In the genomic region with DNA sequence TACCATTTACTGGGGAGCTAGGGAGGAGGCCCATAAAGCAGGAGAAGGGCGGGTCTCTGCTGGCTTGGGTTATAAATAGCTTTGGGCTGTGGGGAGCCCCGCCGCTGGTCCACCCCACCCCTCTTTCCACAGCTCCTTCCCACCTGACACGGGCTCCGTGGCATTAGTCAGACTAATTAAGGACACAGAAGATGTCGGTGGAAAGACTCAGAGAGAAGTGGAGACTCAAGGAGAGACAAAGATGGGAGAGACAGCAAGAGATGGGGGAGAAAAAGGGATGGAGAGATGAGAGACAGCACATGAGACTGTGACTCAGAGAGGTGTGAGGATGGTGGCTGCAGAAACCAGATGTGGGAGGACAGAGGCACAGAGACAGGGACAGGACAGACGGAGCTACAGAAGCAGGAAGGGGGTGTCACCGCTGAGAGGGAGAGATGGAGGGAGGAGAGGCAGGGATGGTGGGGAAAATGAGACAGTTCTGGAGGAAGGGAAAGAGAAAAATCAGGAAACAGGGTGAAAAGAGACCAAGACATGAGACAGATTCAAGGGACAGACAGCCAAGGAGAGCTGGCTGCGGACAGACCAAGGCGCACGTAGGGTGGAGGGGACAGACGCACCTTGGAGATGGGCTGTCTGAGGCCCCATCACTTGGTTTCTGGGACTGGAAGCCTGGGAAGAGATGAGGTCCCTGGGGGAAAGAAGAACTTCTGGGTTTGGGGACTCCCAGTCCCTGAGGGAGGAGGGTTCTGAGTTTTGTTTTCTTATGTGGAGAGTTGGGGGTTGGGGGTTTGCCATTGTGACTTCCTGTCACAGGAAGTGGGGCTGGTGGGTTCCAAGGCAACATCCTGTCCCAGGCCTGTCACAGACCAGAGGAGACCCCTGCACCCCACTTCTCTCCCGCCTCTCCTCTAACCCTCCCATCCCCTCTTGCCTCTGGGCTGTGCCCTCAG, we compare ENCODE assay signal across 9 cellular contexts. TPM values are rescaled to one million over a fixed set of nuclear protein-coding genes. Genes with fewer than 3 reads are reported as not detected.
DNase-seq lines count a peak whose midpoint lies in the region; ATAC-seq, FAIRE-seq and TF ChIP-seq lines count a peak whose summit lies in the region.
"Had no signal": no experiment of that assay in that cellular context is flagged by ENCODE, and none has a peak within 500 bp of the region (broad histone marks: within the 10 kb centered on the region; RNA-seq: fewer than 3 reads in every experiment).

No MANE protein-coding gene starts in this region.

- DNase-seq in ELR (ENCODE audit: low read depth) (peak; percentile 36), RWPE2 (ENCODE audit: low spot score) (no peak), GM12878 (ENCODE audit: low read depth, low spot score) (no peak), progenitor cell of endocrine pancreas (ENCODE audit: low spot score, unreplicated experiment) (no peak), NCI-H1092 (lab: John Stamatoyannopoulos, UW) (no peak), Ammon's horn (ENCODE audit: low spot score) (no peak)
- DNase-seq: OCI-M1 had no signal

- RAD21 ChIA-PET in GM12878 (lab: Charles Lee; ENCODE audit: unreplicated experiment) = interaction anchor here (0.6 to 7.1 kb wide), 6 partner anchors 13 to 134 kb away, joined by 3 to 120 read pairs (median 12); a partner anchor contains a TSS

- H3K4me3 Mint-ChIP-seq in progenitor cell of endocrine pancreas (ENCODE audit: low read depth) = peak overlapping the region; percentile 58

- no peak for ATAC-seq in RWPE2 (ENCODE audit: low read depth)
- ATAC-seq in GM12878 = peak; percentile 16
- no peak for ATAC-seq in GM18520 (IDR thresholded peaks at IDR 0.05; ENCODE audit: unreplicated experiment)
- ATAC-seq in HG02588 (IDR thresholded peaks at IDR 0.05; ENCODE audit: unreplicated experiment) = no peak

- in situ Hi-C loops in GM12878 (cut with MboI) = no loop called here

- peaks cover 56% of the 10 kb centered on the region for H3K79me2 ChIP-seq in GM12878 (ENCODE audit: control insufficient read depth, insufficient read depth, low read length)

- POLR2A ChIA-PET in GM12878 (lab: Charles Lee) = interaction anchor here (0.8 to 6.9 kb wide), 7 partner anchors 10 to 58 kb away, joined by 3 to 90 read pairs (median 17); a partner anchor contains a TSS

- no peak for TF ChIP-seq RAD21 in GM12878 (IDR thresholded peaks at IDR 0.05; ENCODE audit: insufficient read depth, low read depth, low read length)

- H3K4me1 Mint-ChIP-seq in progenitor cell of endocrine pancreas (ENCODE audit: low read depth) = peaks cover 30% of the 10 kb centered on the region

- intact Hi-C loops in GM12878 (cut with micrococcal nuclease; ENCODE audit: unreplicated experiment) = loop anchor here (2.0 kb wide), 1 partner anchor 48 kb away; no protein-coding TSS in a partner anchor

- peak; percentile 71 for FAIRE-seq in GM12878 (lab: Jason Lieb, UNC)

- CTCF ChIA-PET in GM12878 (lab: Yijun Ruan, JAX) = interaction anchor here (1.0 to 10.8 kb wide), 9 partner anchors 13 to 92 kb away, joined by 3 to 136 read pairs (median 6); a partner anchor contains a TSS

- H3K27ac ChIP-seq in RWPE2 (ENCODE audit: poor library complexity, severe bottlenecking) (peak overlapping the region; percentile 85), GM12878 (ENCODE audit: control insufficient read depth, insufficient read depth) (peak overlapping the region; percentile 95)

- H3K9me3 Mint-ChIP-seq in progenitor cell of endocrine pancreas (ENCODE audit: low read depth) = no peaks in the 10 kb centered on the region

- WGBS in GM12878 (ENCODE audit: insufficient coverage, insufficient replicate concordance, low lambda C conversion rate, missing lambda C conversion rate) = 5% methylated on average over 13 of the region's 13 CpGs

- peak overlapping the region; percentile 88 for H3K27ac Mint-ChIP-seq in progenitor cell of endocrine pancreas

- peaks cover 13% of the 10 kb centered on the region for H3K27me3 Mint-ChIP-seq in progenitor cell of endocrine pancreas

- SMC1A ChIA-PET in GM12878 (lab: Charles Lee; ENCODE audit: uncharacterized antibody, unreplicated experiment) = interaction anchor here (0.6 to 3.6 kb wide), 13 partner anchors 10 to 1593 kb away, joined by 3 to 37 read pairs (median 5); a partner anchor contains a TSS

- H3K27me3 ChIP-seq in RWPE2 (ENCODE audit: insufficient read depth, poor library complexity, severe bottlenecking) = no peaks in the 10 kb centered on the region
- H3K27me3 ChIP-seq in GM12878 (replicated peaks in 1 of 2; ENCODE audit: control insufficient read depth in 2 of 2, insufficient read depth in 2 of 2, low read length in 1 of 2) = no peaks in the 10 kb centered on the region

- H3K4me1 ChIP-seq in RWPE2 (ENCODE audit: insufficient read depth, poor library complexity, severe bottlenecking) (peaks cover 23% of the 10 kb centered on the region), GM12878 (ENCODE audit: control insufficient read depth, insufficient read depth, low read length) (peaks cover 30% of the 10 kb centered on the region)

- peak overlapping the region; percentile 100 for H3K4me2 ChIP-seq in GM12878 (ENCODE audit: control insufficient read depth, insufficient read depth)

- TSS peak; percentile 56 for BruUV-seq in GM12878 (replicated peaks; lab: Mats Ljungman, UMichigan)

- peak in 1 of 2 experiments; percentile 36; a peak in 1 of 4 replicates for TF ChIP-seq EP300 in GM12878 (IDR thresholded peaks at IDR 0.05; ENCODE audit: borderline replicate concordance in 1 of 2, control insufficient read depth in 1 of 2, low read depth in 2 of 2, low read length in 2 of 2)

- H3K36me3 ChIP-seq in RWPE2 (ENCODE audit: low read depth) (peaks cover 30% of the 10 kb centered on the region), GM12878 (ENCODE audit: control insufficient read depth in 2 of 2, insufficient read depth in 2 of 2, low read length in 1 of 2) (peaks cover 15 to 18% of the 10 kb centered on the region in 2 experiments; a peak in 3 of 4 replicates)

- no peak for TF ChIP-seq CTCF in RWPE2 (IDR thresholded peaks at IDR 0.05; ENCODE audit: poor library complexity, severe bottlenecking)
- TF ChIP-seq CTCF in GM12878 (IDR thresholded peaks at IDR 0.05 in 2 of 3, conservative IDR thresholded peaks at IDR 0.05 in 1 of 3; ENCODE audit: control insufficient read depth in 2 of 3, extremely low read depth in 1 of 3, insufficient read depth in 1 of 3, low read depth in 3 of 3, low read length in 3 of 3) = no peak
- no peak for TF ChIP-seq CTCF in progenitor cell of endocrine pancreas (IDR thresholded peaks at IDR 0.05; ENCODE audit: unreplicated experiment)

- TF ChIP-seq POLR2A in GM12878 (IDR thresholded peaks at IDR 0.05; ENCODE audit: low read depth, low read length) = peak; percentile 32; the same call in 1 of the 2 replicates

- H3K36me3 Mint-ChIP-seq in progenitor cell of endocrine pancreas (ENCODE audit: insufficient read depth) = peaks cover 3% of the 10 kb centered on the region

- H2AFZ ChIP-seq in GM12878 (ENCODE audit: control insufficient read depth, low read depth, low read length) = no peak overlapping the region

- no peaks in the 10 kb centered on the region for H4K20me1 ChIP-seq in GM12878 (ENCODE audit: control insufficient read depth, insufficient read depth)

- H3K9ac ChIP-seq in GM12878 (ENCODE audit: control insufficient read depth, insufficient read depth, low read length) = peak overlapping the region; percentile 83

- no peak overlapping the region for H3K4me3 ChIP-seq in RWPE2 (ENCODE audit: severe bottlenecking)
- peak overlapping the region; percentile 70 for H3K4me3 ChIP-seq in GM12878

- H3K9me3 ChIP-seq in RWPE2 (ENCODE audit: severe bottlenecking) (no peaks in the 10 kb centered on the region), GM12878 (replicated peaks; ENCODE audit: control insufficient read depth, insufficient read depth, low read length) (no peaks in the 10 kb centered on the region)

RNA-seq across cellular contexts. Expression of a gene that starts 4.1 kb away (rescaled TPM):
- 129 and 142 TPM in 2 replicates for total RNA-seq in GM12878 (2013; cell fraction: nucleolus; rRNA removed)
- total RNA-seq in GM12878 (2014; rRNA removed) (63.3 and 67.8 TPM in 2 replicates), GM12878 (2014; rRNA removed; fragmentation: Illumina TruSeq; extraction: Trizol) (21.2 and 21.7 TPM in 2 replicates), GM12878 (2021) (185 and 207 TPM in 2 replicates), progenitor cell of endocrine pancreas (109 and 112 TPM in 2 replicates)
- polyA plus RNA-seq in GM12878 (2011; ENCODE audit: low read depth) = 58.7 TPM
- polyA plus RNA-seq in GM12878 (2011; rRNA removed) (22.5 and 40.1 TPM in 2 replicates), GM12878 (2014; fragmentation: Illumina TruSeq; extraction: Trizol) (13.4 and 35.3 TPM in 2 replicates), GM12878 (2014; fragmentation: Nextera tagmentation; extraction: Ambion mirVana) (1 to 10 TPM; 1.2 to 5.9 TPM), GM12878 (2014; rRNA removed) (151 and 182 TPM in 2 replicates), GM12878 (2016; fragmentation: Nextera tagmentation; extraction: Ambion mirVana) (100 to 1,000 TPM in 1 of 2 experiments, 10 to 100 TPM in 1; 89.7 to 110 TPM)
- 52.3 and 74.7 TPM in 2 replicates for polyA plus RNA-seq in GM12878 (2011; cell fraction: cytosol; rRNA removed)
- 425 and 583 TPM in 2 replicates for polyA plus RNA-seq in GM12878 (2011; cell fraction: nucleus; rRNA removed)
- polyA plus RNA-seq in GM12878 (2012) = 158 and 192 TPM in 2 replicates
- 21.7 and 42.7 TPM in 2 replicates for polyA minus RNA-seq in GM12878 (2011; rRNA and poly(A)+ RNA removed)
- polyA minus RNA-seq in GM12878 (2011; cell fraction: cytosol; rRNA and poly(A)+ RNA removed) = 28.9 and 30.2 TPM in 2 replicates
- 40.9 and 71.2 TPM in 2 replicates for polyA minus RNA-seq in GM12878 (2011; cell fraction: nucleus; rRNA and poly(A)+ RNA removed)

RNA-seq across cellular contexts. Expression of a gene that starts 10.0 kb away (rescaled TPM):
- total RNA-seq in GM12878 (2013; cell fraction: nucleolus; rRNA removed) = 163 and 166 TPM in 2 replicates
- 370 and 414 TPM in 2 replicates for total RNA-seq in GM12878 (2014; rRNA removed)
- 243 and 253 TPM in 2 replicates for total RNA-seq in GM12878 (2014; rRNA removed; fragmentation: Illumina TruSeq; extraction: Trizol)
- 357 and 368 TPM in 2 replicates for total RNA-seq in GM12878 (2021)
- 302 TPM for polyA plus RNA-seq in GM12878 (2011; ENCODE audit: low read depth)
- 117 and 280 TPM in 2 replicates for polyA plus RNA-seq in GM12878 (2011; rRNA removed)
- polyA plus RNA-seq in GM12878 (2011; cell fraction: cytosol; rRNA removed) = 347 and 501 TPM in 2 replicates
- polyA plus RNA-seq in GM12878 (2011; cell fraction: nucleus; rRNA removed) = 160 and 176 TPM in 2 replicates
- polyA plus RNA-seq in GM12878 (2012) = 480 and 877 TPM in 2 replicates
- 97.1 and 294 TPM in 2 replicates for polyA plus RNA-seq in GM12878 (2014; fragmentation: Illumina TruSeq; extraction: Trizol)
- polyA plus RNA-seq in GM12878 (2014; fragmentation: Nextera tagmentation; extraction: Ambion mirVana) = 10 to 100 TPM; 38.8 to 76.5 TPM
- polyA plus RNA-seq in GM12878 (2014; rRNA removed) = 400 and 502 TPM in 2 replicates
- polyA plus RNA-seq in GM12878 (2016; fragmentation: Nextera tagmentation; extraction: Ambion mirVana) = 100 to 1,000 TPM; 268 to 283 TPM
- polyA minus RNA-seq in GM12878 (2011; rRNA and poly(A)+ RNA removed) = 144 and 359 TPM in 2 replicates
- 143 and 156 TPM in 2 replicates for polyA minus RNA-seq in GM12878 (2011; cell fraction: cytosol; rRNA and poly(A)+ RNA removed)
- polyA minus RNA-seq in GM12878 (2011; cell fraction: nucleus; rRNA and poly(A)+ RNA removed) = 66.9 and 93.6 TPM in 2 replicates
- total RNA-seq in progenitor cell of endocrine pancreas = 0.36 and 0.78 TPM in 2 replicates

RNA-seq across cellular contexts. Expression of a gene that starts 27.0 kb away (rescaled TPM):
- total RNA-seq in GM12878 (2013; cell fraction: nucleolus; rRNA removed) = 337 and 389 TPM in 2 replicates
- 2,833 and 3,056 TPM in 2 replicates for total RNA-seq in GM12878 (2014; rRNA removed)
- 4,466 and 4,585 TPM in 2 replicates for total RNA-seq in GM12878 (2014; rRNA removed; fragmentation: Illumina TruSeq; extraction: Trizol)
- 4,047 and 4,139 TPM in 2 replicates for total RNA-seq in GM12878 (2021)
- 3,782 TPM for polyA plus RNA-seq in GM12878 (2011; ENCODE audit: low read depth)
- 2,203 and 3,275 TPM in 2 replicates for polyA plus RNA-seq in GM12878 (2011; rRNA removed)
- polyA plus RNA-seq in GM12878 (2011; cell fraction: cytosol; rRNA removed) = 6,871 and 7,631 TPM in 2 replicates
- 984 and 1,594 TPM in 2 replicates for polyA plus RNA-seq in GM12878 (2011; cell fraction: nucleus; rRNA removed)
- polyA plus RNA-seq in GM12878 (2012) = 5,988 and 6,622 TPM in 2 replicates
- 763 and 2,654 TPM in 2 replicates for polyA plus RNA-seq in GM12878 (2014; fragmentation: Illumina TruSeq; extraction: Trizol)
- polyA plus RNA-seq in GM12878 (2014; fragmentation: Nextera tagmentation; extraction: Ambion mirVana) = 1,000 to 10,000 TPM; 5,523 to 5,578 TPM
- polyA plus RNA-seq in GM12878 (2014; rRNA removed) = 2,615 and 3,329 TPM in 2 replicates
- 1,000 to 10,000 TPM; 4,207 to 4,390 TPM for polyA plus RNA-seq in GM12878 (2016; fragmentation: Nextera tagmentation; extraction: Ambion mirVana)
- 545 and 1,896 TPM in 2 replicates for polyA minus RNA-seq in GM12878 (2011; rRNA and poly(A)+ RNA removed)
- 1,252 and 1,303 TPM in 2 replicates for polyA minus RNA-seq in GM12878 (2011; cell fraction: cytosol; rRNA and poly(A)+ RNA removed)
- polyA minus RNA-seq in GM12878 (2011; cell fraction: nucleus; rRNA and poly(A)+ RNA removed) = 228 and 274 TPM in 2 replicates
- 2,232 and 2,439 TPM in 2 replicates for total RNA-seq in progenitor cell of endocrine pancreas

RNA-seq across cellular contexts. Expression of a gene that starts 41.2 kb away (rescaled TPM):
- total RNA-seq in GM12878 (2013; cell fraction: nucleolus; rRNA removed) = 0.83 and 1.2 TPM in 2 replicates
- total RNA-seq in GM12878 (2014; rRNA removed) (0.11 TPM in 1 of 2 replicates, not detected in the other), GM12878 (2014; rRNA removed; fragmentation: Illumina TruSeq; extraction: Trizol) (not detected in 2 replicates), GM12878 (2021) (0.10 and 0.19 TPM in 2 replicates), progenitor cell of endocrine pancreas (0.84 and 1.2 TPM in 2 replicates)
- 0.46 TPM for polyA plus RNA-seq in GM12878 (2011; ENCODE audit: low read depth)
- polyA plus RNA-seq in GM12878 (2011; rRNA removed) (0.05 TPM in 1 of 2 replicates, not detected in the other), GM12878 (2014; fragmentation: Illumina TruSeq; extraction: Trizol) (0.04 TPM in 1 of 2 replicates, not detected in the other), GM12878 (2014; fragmentation: Nextera tagmentation; extraction: Ambion mirVana) (not detected), GM12878 (2014; rRNA removed) (0.10 TPM in 1 of 2 replicates, not detected in the other), GM12878 (2016; fragmentation: Nextera tagmentation; extraction: Ambion mirVana) (not detected)
- polyA plus RNA-seq in GM12878 (2011; cell fraction: cytosol; rRNA removed) = 0.04 and 0.10 TPM in 2 replicates
- polyA plus RNA-seq in GM12878 (2011; cell fraction: nucleus; rRNA removed) = 1.2 and 1.3 TPM in 2 replicates
- 1.00 and 1.4 TPM in 2 replicates for polyA plus RNA-seq in GM12878 (2012)
- not detected in 2 replicates for polyA minus RNA-seq in GM12878 (2011; rRNA and poly(A)+ RNA removed)
- polyA minus RNA-seq in GM12878 (2011; cell fraction: cytosol; rRNA and poly(A)+ RNA removed) = not detected in 2 replicates
- polyA minus RNA-seq in GM12878 (2011; cell fraction: nucleus; rRNA and poly(A)+ RNA removed) = 0.24 TPM in 1 of 2 replicates, not detected in the other

RNA-seq across cellular contexts. Expression of a gene that starts 42.2 kb away (rescaled TPM):
- not detected in 2 replicates for total RNA-seq in GM12878 (2013; cell fraction: nucleolus; rRNA removed)
- total RNA-seq in GM12878 (2014; rRNA removed) (not detected in 2 replicates), GM12878 (2014; rRNA removed; fragmentation: Illumina TruSeq; extraction: Trizol) (not detected in 2 replicates), GM12878 (2021) (not detected in 2 replicates), progenitor cell of endocrine pancreas (not detected in 2 replicates)
- polyA plus RNA-seq in GM12878 (2011; ENCODE audit: low read depth) = not detected
- polyA plus RNA-seq in GM12878 (2011; rRNA removed) (not detected in 2 replicates), GM12878 (2014; fragmentation: Illumina TruSeq; extraction: Trizol) (not detected in 2 replicates), GM12878 (2014; fragmentation: Nextera tagmentation; extraction: Ambion mirVana) (not detected), GM12878 (2014; rRNA removed) (not detected in 2 replicates), GM12878 (2016; fragmentation: Nextera tagmentation; extraction: Ambion mirVana) (not detected)
- polyA plus RNA-seq in GM12878 (2011; cell fraction: cytosol; rRNA removed) = not detected in 2 replicates
- polyA plus RNA-seq in GM12878 (2011; cell fraction: nucleus; rRNA removed) = not detected in 2 replicates
- not detected in 2 replicates for polyA plus RNA-seq in GM12878 (2012)
- not detected in 2 replicates for polyA minus RNA-seq in GM12878 (2011; rRNA and poly(A)+ RNA removed)
- polyA minus RNA-seq in GM12878 (2011; cell fraction: cytosol; rRNA and poly(A)+ RNA removed) = not detected in 2 replicates
- not detected in 2 replicates for polyA minus RNA-seq in GM12878 (2011; cell fraction: nucleus; rRNA and poly(A)+ RNA removed)

Comparison
In these comparisons a context has a peak if more than half of its experiments do, and no peak if none do; other contexts are left out.
1. RNA of a gene that starts 10.0 kb away (total RNA-seq): 163 to 414 TPM in GM12878; 0.36 to 0.78 TPM in progenitor cell of endocrine pancreas; every median in the first group is over 10 times any median in the second.